8 cellular contexts compared by ENCODE assay signal in genomic region chr19:1020868-1021425, GRCh38. TPM values are rescaled to one million over a fixed set of nuclear protein-coding genes. Genes with fewer than 3 reads are reported as not detected.
A peak's percentile ranks its signal among the peaks of the same experiment; 100 is the strongest.
DNase-seq lines count a peak whose midpoint lies in the region; ATAC-seq and FAIRE-seq lines count a peak whose summit lies in the region.

Gene TMEM259 (minus strand): TSS chr19:1021123. CDS start chr19:1020996, 127 bp downstream.

- no peaks in the 10 kb centered on the region for H3K27me3 Mint-ChIP-seq in activated CD4-positive, alpha-beta T cell treated with anti-CD3 and anti-CD28 coated beads, Interleukin-2, amount 10 ng/mL, durations not matched to agents 24 days and 14 days

- DNase-seq in C1 segment of cervical spinal cord (lab: John Stamatoyannopoulos, UW): peak; percentile 57 to 96 (median 92)
- peak; percentile 99 for DNase-seq in NCI-H69 (lab: John Stamatoyannopoulos, UW)
- DNase-seq in activated CD4-positive, alpha-beta T cell treated with anti-CD3 and anti-CD28 coated beads, Interleukin-2, amount 10 ng/mL, durations not matched to agents 24 days and 14 days: peak; percentile 99
- peak; percentile 96 to 98 for DNase-seq in left colon
- peak; percentile 94 to 98 for DNase-seq in stimulated activated CD4-positive, alpha-beta T cell treated with anti-CD3 and anti-CD28 coated beads, Interleukin-1b, Interleukin-23, amount 100 ng/mL, for 4 hours (ENCODE audit: low read depth in 2 of 2)

- H3K27ac Mint-ChIP-seq in activated CD4-positive, alpha-beta T cell treated with anti-CD3 and anti-CD28 coated beads, Interleukin-2, amount 10 ng/mL, durations not matched to agents 24 days and 14 days: peak within 1 kb of the TSS; percentile 99

- H3K4me3 Mint-ChIP-seq in activated CD4-positive, alpha-beta T cell treated with anti-CD3 and anti-CD28 coated beads, Interleukin-2, amount 10 ng/mL, durations not matched to agents 24 days and 14 days: peak within 1 kb of the TSS; percentile 98

- FAIRE-seq in colon (lab: Jason Lieb, UNC): peak; percentile 10

- H3K36me3 Mint-ChIP-seq in activated CD4-positive, alpha-beta T cell treated with anti-CD3 and anti-CD28 coated beads, Interleukin-2, amount 10 ng/mL, durations not matched to agents 24 days and 14 days (ENCODE audit: low read depth): peaks cover 8% of the 10 kb centered on the region

- ATAC-seq in GM19351 (IDR thresholded peaks at IDR 0.05; ENCODE audit: unreplicated experiment) (peak; percentile 81), HG03520 (IDR thresholded peaks at IDR 0.05; ENCODE audit: unreplicated experiment) (peak; percentile 83), left colon (peak; percentile 79)

- intact Hi-C loops in activated CD4-positive, alpha-beta T cell treated with anti-CD3 and anti-CD28 coated beads, Interleukin-2, amount 10 ng/mL, durations not matched to agents 24 days and 14 days (cut with micrococcal nuclease): loop anchor here (2.0 kb wide), 3 partner anchors 20 to 228 kb away; partner anchors contain the start of genes ABCA7, GPX4 and MIDN
- intact Hi-C loops in left colon (cut with DNase I, micrococcal nuclease): no loop called here

- no peaks in the 10 kb centered on the region for H3K9me3 Mint-ChIP-seq in activated CD4-positive, alpha-beta T cell treated with anti-CD3 and anti-CD28 coated beads, Interleukin-2, amount 10 ng/mL, durations not matched to agents 24 days and 14 days

- H3K4me1 Mint-ChIP-seq in activated CD4-positive, alpha-beta T cell treated with anti-CD3 and anti-CD28 coated beads, Interleukin-2, amount 10 ng/mL, durations not matched to agents 24 days and 14 days: peaks cover 26% of the 10 kb centered on the region

RNA-seq across cellular contexts. Expression of gene TMEM259, which starts in this region (rescaled TPM):
- 154 and 156 TPM in 2 replicates for total RNA-seq in activated CD4-positive, alpha-beta T cell treated with anti-CD3 and anti-CD28 coated beads, Interleukin-2, amount 10 ng/mL, durations not matched to agents 24 days and 14 days
- total RNA-seq in left colon: 100 to 1,000 TPM; 185 to 224 TPM

Comparison
In these comparisons a context has a peak if more than half of its experiments do, and no peak if none do; other contexts are left out.
1. Peak in every context shown above with its lines: DNase-seq and ATAC-seq.